Comparison of ENCODE assay signal across 9 cellular contexts in genomic region chr6:76262240-76262639, GRCh38.
"Had no signal": no experiment of that assay in that cellular context is flagged by ENCODE, and none has a peak within 500 bp of the region (broad histone marks: within the 10 kb centered on the region; RNA-seq: fewer than 3 reads in every experiment).

No MANE protein-coding gene starts in this region.

- FAIRE-seq: HTR-8/SVneo had no signal

- H3K4me2 ChIP-seq: KMS-11 had no signal

- ATAC-seq: HCT116 had no signal

- DNase-seq: GM23248, GOT3, H7, IMR-90, KBM-7 had no signal

- H3K4me1 ChIP-seq: HAP-1 had no signal

- H3K4me3 ChIP-seq: GM23248, HAP-1 had no signal

- H3K9me3 ChIP-seq: HAP-1 had no signal

- H3K36me3 ChIP-seq: HAP-1 had no signal

- H3K27ac ChIP-seq: GM23248, KMS-11 had no signal

- H2AFZ ChIP-seq: GM23248 had no signal

- H3K9ac ChIP-seq: GM23248, KMS-11 had no signal
